In the genomic region with DNA sequence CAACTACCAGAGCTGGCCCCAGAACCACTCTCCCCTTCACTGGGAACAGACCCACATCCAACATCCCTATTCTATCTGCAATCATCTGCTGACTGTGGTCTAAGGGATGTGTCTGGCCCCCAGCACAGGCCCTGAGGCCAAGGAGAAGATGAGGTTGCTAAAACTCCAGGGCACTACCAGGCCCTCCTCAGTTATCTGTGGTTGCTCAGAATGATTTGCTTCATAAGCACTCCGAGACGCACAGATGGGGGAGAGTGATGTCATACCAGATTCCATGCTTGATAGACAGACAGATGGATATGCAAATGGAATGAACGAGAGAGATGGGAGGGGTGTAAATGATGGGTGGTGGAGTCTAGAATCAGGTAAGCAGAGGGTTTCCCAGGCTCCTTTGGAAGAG, we compare ENCODE assay signal across 19 cellular contexts. TPM values are rescaled to one million over a fixed set of nuclear protein-coding genes. Genes with fewer than 3 reads are reported as not detected.
DNase-seq lines count a peak whose midpoint lies in the region; ATAC-seq, FAIRE-seq and TF ChIP-seq lines count a peak whose summit lies in the region.
"Had no signal": no experiment of that assay in that cellular context is flagged by ENCODE, and none has a peak within 500 bp of the region (broad histone marks: within the 10 kb centered on the region; RNA-seq: fewer than 3 reads in every experiment).

No MANE protein-coding gene starts in this region.

- no peaks in the 10 kb centered on the region for H3K9me3 ChIP-seq in HepG2 (ENCODE audit: low read length)
- H3K9me3 ChIP-seq in right lobe of liver: no peaks in the 10 kb centered on the region
- H3K9me3 ChIP-seq: SJCRH30 had no signal

- H3K9me3 Mint-ChIP-seq in HFFc6: no peaks in the 10 kb centered on the region
- H3K9me3 Mint-ChIP-seq: CD8-positive, alpha-beta T cell; GM23338 had no signal

- no peak overlapping the region for H3K27ac ChIP-seq in HepG2 (ENCODE audit: extremely low read length, insufficient read depth, low read length)
- H3K27ac ChIP-seq in right lobe of liver: no peak overlapping the region
- H3K27ac ChIP-seq: SJCRH30 had no signal

- H3K4me3 Mint-ChIP-seq in HFFc6: no peak overlapping the region
- H3K4me3 Mint-ChIP-seq: CD8-positive, alpha-beta T cell; GM23338 had no signal

- H3K36me3 ChIP-seq in HepG2 (replicated peaks in 1 of 2; ENCODE audit: control insufficient read depth in 1 of 2, insufficient read depth in 2 of 2, low read length in 2 of 2) (peaks cover 2 to 3% of the 10 kb centered on the region in 2 experiments; a peak in 2 of 5 replicates), right lobe of liver (no peaks in the 10 kb centered on the region)
- H3K36me3 ChIP-seq: SJCRH30 had no signal

- H3K36me3 Mint-ChIP-seq in HFFc6 (ENCODE audit: low read depth): no peaks in the 10 kb centered on the region
- H3K36me3 Mint-ChIP-seq: CD8-positive, alpha-beta T cell had no signal

- no peak for FAIRE-seq in HepG2 (lab: Jason Lieb, UNC)

- no peaks in the 10 kb centered on the region for H4K20me1 ChIP-seq in HepG2 (ENCODE audit: insufficient read depth, low read length)

- H3K79me2 ChIP-seq in HepG2 (ENCODE audit: insufficient read depth, low read length): no peaks in the 10 kb centered on the region

- TF ChIP-seq CTCF in HepG2 (CRISPR knock-in tag; IDR thresholded peaks at IDR 0.05) (no peak), right lobe of liver (IDR thresholded peaks at IDR 0.05) (no peak), HFFc6 (IDR thresholded peaks at IDR 0.05) (no peak)

- TF ChIP-seq EP300 in HepG2 (IDR thresholded peaks at IDR 0.05; ENCODE audit: low read depth in 2 of 2, low read length in 2 of 2) (no peak), HepG2 (CRISPR knock-in tag; IDR thresholded peaks at IDR 0.05; ENCODE audit: borderline replicate concordance) (no peak)

- H3K4me1 ChIP-seq in HepG2 (ENCODE audit: insufficient read depth, low read length) (peaks cover 97% of the 10 kb centered on the region), right lobe of liver (no peaks in the 10 kb centered on the region)

- no peak overlapping the region for H3K9ac ChIP-seq in HepG2 (ENCODE audit: insufficient read depth, low read depth, low read length)

- H3K4me2 ChIP-seq in HepG2 (ENCODE audit: low read depth, low read length): no peak overlapping the region
- H3K4me2 ChIP-seq: GM23338 had no signal

- TF ChIP-seq RAD21 in HepG2 (CRISPR knock-in tag; IDR thresholded peaks at IDR 0.05): no peak

- CTCF ChIA-PET in HepG2 (lab: Yijun Ruan, JAX; ENCODE audit: low intra/inter-chr PET ratio, low total read pairs) (no interaction called here), HEK293T (lab: Yijun Ruan, JAX) (no interaction called here)

- POLR2A ChIA-PET in HepG2 (lab: Yijun Ruan, JAX): no interaction called here
- POLR2A ChIA-PET in HEK293T (lab: Yijun Ruan, JAX): no interaction called here

- H3K4me1 Mint-ChIP-seq in HFFc6 (ENCODE audit: low read depth): no peaks in the 10 kb centered on the region

- no peak overlapping the region for H3K27ac Mint-ChIP-seq in HFFc6
- H3K27ac Mint-ChIP-seq: CD8-positive, alpha-beta T cell; GM23338 had no signal

- H2AFZ ChIP-seq in HepG2 (ENCODE audit: low read length): no peak overlapping the region

- no peak for TF ChIP-seq POLR2A in HepG2 (IDR thresholded peaks at IDR 0.05; ENCODE audit: insufficient read depth in 1 of 2, low read depth in 2 of 2, low read length in 2 of 2)
- TF ChIP-seq POLR2A in right lobe of liver (IDR thresholded peaks at IDR 0.05): no peak

- intact Hi-C loops in HepG2 (cut with micrococcal nuclease; ENCODE audit: unreplicated experiment): no loop called here
- intact Hi-C loops in right lobe of liver (cut with DNase I): no loop called here

- H3K27me3 Mint-ChIP-seq in HFFc6 (ENCODE audit: insufficient read depth): peaks cover 10% of the 10 kb centered on the region

- 93% methylated on average over 3 of the region's 3 CpGs for WGBS in HepG2 (ENCODE audit: low lambda C conversion rate)
- 72% methylated on average over 3 of the region's 3 CpGs for WGBS in right lobe of liver (ENCODE audit: insufficient coverage, low coverage, low lambda C conversion rate, missing lambda C conversion rate)

- no peak for ATAC-seq in HepG2
- ATAC-seq in right lobe of liver: no peak
- ATAC-seq: CD8-positive, alpha-beta T cell; GM23338; PC-3 had no signal

- H3K27me3 ChIP-seq in HepG2 (ENCODE audit: control insufficient read depth in 1 of 2, insufficient read depth in 2 of 2, low read length in 2 of 2): no peaks in the 10 kb centered on the region
- no peaks in the 10 kb centered on the region for H3K27me3 ChIP-seq in right lobe of liver
- H3K27me3 ChIP-seq: SJCRH30 had no signal

- in situ Hi-C loops in HepG2 (cut with HindIII; ENCODE audit: extremely low pct_ligation_motif_present, low pct_unique_long_range_greater_than_20kb): no loop called here

- DNase-seq in HepG2 (ENCODE audit: low spot score) (no peak), right lobe of liver (no peak), NCI-H524 treated with DMSO at 0.1 percent for 48 hours (lab: John Stamatoyannopoulos, UW) (peak; percentile 76), myocyte (ENCODE audit: low read depth) (peak; percentile 59), HEK293T (ENCODE audit: extremely low spot score) (no peak), NCI-H1436 treated with DMSO at 0.1 percent for 48 hours (lab: John Stamatoyannopoulos, UW) (no peak), HFFc6 (no peak)
- no peak for DNase-seq in activated CD4-positive, alpha-beta T cell treated with anti-CD3 and anti-CD28 coated beads for 48 hours
- DNase-seq: 8988T; CD8-positive, alpha-beta T cell; DMS79 treated with DMSO at 0.1 percent for 48 hours; KBM-7; NCI-H1105; NCI-H187 treated with DMSO at 0.1 percent for 48 hours; NCI-H345; NCI-H748 treated with DMSO at 0.1 percent for 48 hours; PC-3; SJCRH30 had no signal

- H3K4me3 ChIP-seq in HepG2 (replicated peaks in 1 of 3; ENCODE audit: insufficient read depth in 1 of 3, low read depth in 2 of 3, low read length in 3 of 3) (no peak overlapping the region), right lobe of liver (no peak overlapping the region)
- H3K4me3 ChIP-seq: GM23338, SJCRH30 had no signal

- BruUV-seq in HepG2 (replicated peaks; lab: Mats Ljungman, UMichigan): no TSS peak

TF ChIP-seq in HepG2, 621 proteins besides CTCF, POLR2A, EP300 and RAD21:
- TF ChIP-seq ZNF292 (CRISPR knock-in tag; IDR thresholded peaks at IDR 0.05; ENCODE audit: borderline replicate concordance, low read depth) (no peak), ATF7 (IDR thresholded peaks at IDR 0.05) (peak; percentile 21; the same call in 1 of the 2 replicates), ATF7 (CRISPR knock-in tag; IDR thresholded peaks at IDR 0.05) (no peak)

TF ChIP-seq in HEK293T, 16 proteins besides CTCF, POLR2A, EP300 and RAD21:
- no peak for TF ChIP-seq BHLHE40 (IDR thresholded peaks at IDR 0.05; ENCODE audit: borderline replicate concordance)
- TF ChIP-seq ARNT (IDR thresholded peaks at IDR 0.05): no peak
- TF ChIP-seq, protein P1, sequence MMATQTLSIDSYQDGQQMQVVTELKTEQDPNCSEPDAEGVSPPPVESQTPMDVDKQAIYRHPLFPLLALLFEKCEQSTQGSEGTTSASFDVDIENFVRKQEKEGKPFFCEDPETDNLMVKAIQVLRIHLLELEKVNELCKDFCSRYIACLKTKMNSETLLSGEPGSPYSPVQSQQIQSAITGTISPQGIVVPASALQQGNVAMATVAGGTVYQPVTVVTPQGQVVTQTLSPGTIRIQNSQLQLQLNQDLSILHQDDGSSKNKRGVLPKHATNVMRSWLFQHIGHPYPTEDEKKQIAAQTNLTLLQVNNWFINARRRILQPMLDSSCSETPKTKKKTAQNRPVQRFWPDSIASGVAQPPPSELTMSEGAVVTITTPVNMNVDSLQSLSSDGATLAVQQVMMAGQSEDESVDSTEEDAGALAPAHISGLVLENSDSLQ (IDR thresholded peaks at IDR 0.05): no peak
- TF ChIP-seq ELF4 (IDR thresholded peaks at IDR 0.05): no peak
- no peak for TF ChIP-seq SUZ12 (IDR thresholded peaks at IDR 0.05)
- no peak for TF ChIP-seq FOXK2 (IDR thresholded peaks at IDR 0.05)

RNA-seq across cellular contexts. Expression of a gene that starts 57.8 kb away (rescaled TPM):
- total RNA-seq in HepG2 (2016; rRNA removed; fragmentation: Illumina TruSeq; extraction: Trizol) (1.9 and 4.3 TPM in 2 replicates), right lobe of liver (under 1 TPM in 2 of 6 experiments, not detected in 4; 0.64 to 0.74 TPM), myocyte (13.9 and 17.2 TPM in 2 replicates)
- total RNA-seq in HepG2 (2016; cell fraction: cytosol; rRNA removed; fragmentation: Illumina TruSeq; extraction: Trizol; ENCODE audit: low read depth): 0.35 and 0.71 TPM in 2 replicates
- 1.7 and 4.0 TPM in 2 replicates for total RNA-seq in HepG2 (2016; cell fraction: insoluble cytoplasmic fraction; rRNA removed; fragmentation: Illumina TruSeq; extraction: Trizol)
- total RNA-seq in HepG2 (2016; cell fraction: membrane; rRNA removed; fragmentation: Illumina TruSeq; extraction: Trizol): 0.62 and 1.1 TPM in 2 replicates
- 6.2 and 7.7 TPM in 2 replicates for total RNA-seq in HepG2 (2016; cell fraction: nucleus; rRNA removed; fragmentation: Illumina TruSeq; extraction: Trizol)
- polyA plus RNA-seq in HepG2 (2011; rRNA removed): 14.2 and 28.5 TPM in 2 replicates
- 7.4 and 14.6 TPM in 2 replicates for polyA plus RNA-seq in HepG2 (2011; cell fraction: cytosol; rRNA removed)
- 12.7 and 33.7 TPM in 2 replicates for polyA plus RNA-seq in HepG2 (2011; cell fraction: nucleus; rRNA removed)
- 2.5 and 9.7 TPM in 2 replicates for polyA plus RNA-seq in HepG2 (2012)
- 0.14 and 0.20 TPM in 2 replicates for polyA plus RNA-seq in HepG2 (2016; cell fraction: cytosol; fragmentation: Illumina TruSeq; extraction: Trizol; ENCODE audit: low read depth)
- 0.99 and 1.7 TPM in 2 replicates for polyA plus RNA-seq in HepG2 (2016; cell fraction: insoluble cytoplasmic fraction; fragmentation: Illumina TruSeq; extraction: Trizol; ENCODE audit: low read depth)
- 0.18 and 0.26 TPM in 2 replicates for polyA plus RNA-seq in HepG2 (2016; cell fraction: membrane; fragmentation: Illumina TruSeq; extraction: Trizol; ENCODE audit: low read depth)
- 5.6 and 6.2 TPM in 2 replicates for polyA plus RNA-seq in HepG2 (2016; cell fraction: nucleus; fragmentation: Illumina TruSeq; extraction: Trizol; ENCODE audit: insufficient read depth, low read depth)
- polyA minus RNA-seq in HepG2 (2011; rRNA and poly(A)+ RNA removed; ENCODE audit: low replicate concordance): 0.12 and 60.1 TPM in 2 replicates
- 11.0 and 22.8 TPM in 2 replicates for polyA minus RNA-seq in HepG2 (2011; cell fraction: cytosol; rRNA and poly(A)+ RNA removed)
- polyA minus RNA-seq in HepG2 (2011; cell fraction: nucleus; rRNA and poly(A)+ RNA removed): 10.2 and 29.6 TPM in 2 replicates
- 180 TPM for polyA plus RNA-seq in myocyte (2012)
- total RNA-seq in HFFc6 (2021; fragmentation: NEBNext Ultra II Directional; extraction: Animal tissue kit (Norgen Biotek cat#: 25700)): 10 to 100 TPM in 5 of 6 experiments, 1 to 10 TPM in 1; 5.8 to 53.2 (median 48.3) TPM
- total RNA-seq: CD8-positive, alpha-beta T cell had no signal

Comparison
In these comparisons a context has a peak if more than half of its experiments do, and no peak if none do; other contexts are left out.
1. DNase-seq: peak in NCI-H524 treated with DMSO at 0.1 percent for 48 hours (single experiment) and myocyte (single experiment); none in HepG2 (single experiment), right lobe of liver (0 of 3), activated CD4-positive, alpha-beta T cell treated with anti-CD3 and anti-CD28 coated beads for 48 hours (single experiment), HEK293T (single experiment), NCI-H1436 treated with DMSO at 0.1 percent for 48 hours (single experiment) and HFFc6 (single experiment).